In genomic region chr2:236568068-236568921, GRCh38 we compare ENCODE assay signal across 9 cellular contexts. TPM values are rescaled to one million over a fixed set of nuclear protein-coding genes. Genes with fewer than 3 reads are reported as not detected.
A peak's percentile ranks its signal among the peaks of the same experiment; 100 is the strongest.
DNase-seq lines count a peak whose midpoint lies in the region; ATAC-seq lines count a peak whose summit lies in the region.
"Had no signal": no experiment of that assay in that cellular context is flagged by ENCODE, and none has a peak within 500 bp of the region (broad histone marks: within the 10 kb centered on the region; RNA-seq: fewer than 3 reads in every experiment).

No MANE protein-coding gene starts in this region.

- peak; percentile 36 for ATAC-seq in activated CD4-positive, alpha-beta T cell treated with anti-CD3 and anti-CD28 coated beads for 36 hours
- ATAC-seq in HG03521 (IDR thresholded peaks at IDR 0.05; ENCODE audit: unreplicated experiment), result peak; percentile 35
- ATAC-seq in left cardiac atrium, result peak; percentile 48 to 59

- no peaks in the 10 kb centered on the region for H3K27me3 ChIP-seq in rectal smooth muscle tissue (ENCODE audit: control insufficient read depth, insufficient read depth, low read length)

- H3K27ac Mint-ChIP-seq in activated CD4-positive, alpha-beta T cell treated with anti-CD3 and anti-CD28 coated beads for 36 hours, result peak overlapping the region; percentile 65
- no peak overlapping the region for H3K27ac Mint-ChIP-seq in activated naive CD4-positive, alpha-beta T cell treated with anti-CD3 and anti-CD28 coated beads for 36 hours

- H3K36me3 Mint-ChIP-seq in activated CD4-positive, alpha-beta T cell treated with anti-CD3 and anti-CD28 coated beads for 36 hours (ENCODE audit: low read depth), result no peaks in the 10 kb centered on the region
- peaks cover 3% of the 10 kb centered on the region for H3K36me3 Mint-ChIP-seq in activated naive CD4-positive, alpha-beta T cell treated with anti-CD3 and anti-CD28 coated beads for 36 hours (ENCODE audit: low read depth)

- peak overlapping the region; percentile 34 for H3K9ac ChIP-seq in rectal smooth muscle tissue (ENCODE audit: low read length)

- H3K4me1 ChIP-seq in rectal smooth muscle tissue (ENCODE audit: control insufficient read depth, insufficient read depth, low read length), result peaks cover 12% of the 10 kb centered on the region

- DNase-seq in activated CD4-positive, alpha-beta T cell treated with anti-CD3 and anti-CD28 coated beads for 36 hours, result peak; percentile 65
- no peak for DNase-seq in activated CD4-positive, alpha-beta T cell treated with anti-CD3 and anti-CD28 coated beads, Interleukin-2, amount 50 U/mL, for 4 hours
- DNase-seq in activated naive CD4-positive, alpha-beta T cell treated with anti-CD3 and anti-CD28 coated beads for 36 hours, result peak; percentile 52
- DNase-seq in left cardiac atrium, result peak; percentile 63
- no peak for DNase-seq in A172 (ENCODE audit: low spot score)
- DNase-seq in HCEC 1CT, result no peak

- H3K36me3 ChIP-seq in rectal smooth muscle tissue (ENCODE audit: control insufficient read depth, insufficient read depth, low read length), result no peaks in the 10 kb centered on the region

- H3K4me3 Mint-ChIP-seq in activated CD4-positive, alpha-beta T cell treated with anti-CD3 and anti-CD28 coated beads for 36 hours, result peak overlapping the region; percentile 74
- H3K4me3 Mint-ChIP-seq in activated naive CD4-positive, alpha-beta T cell treated with anti-CD3 and anti-CD28 coated beads for 36 hours, result peak overlapping the region; percentile 63

- CTCF ChIA-PET in activated CD4-positive, alpha-beta T cell treated with anti-CD3 and anti-CD28 coated beads for 36 hours (lab: Charles Lee), result interaction anchor here (0.7 to 6.7 kb wide), 13 partner anchors 9 to 215 kb away, joined by 3 to 114 read pairs (median 5); no protein-coding TSS in a partner anchor
- CTCF ChIA-PET in activated naive CD4-positive, alpha-beta T cell treated with anti-CD3 and anti-CD28 coated beads for 36 hours (lab: Charles Lee), result interaction anchor here (0.7 to 7.7 kb wide), 12 partner anchors 9 to 220 kb away, joined by 3 to 172 read pairs (median 4); no protein-coding TSS in a partner anchor

- peak overlapping the region; percentile 66 for H3K4me3 ChIP-seq in rectal smooth muscle tissue (ENCODE audit: low read length)

- H3K27me3 Mint-ChIP-seq in activated CD4-positive, alpha-beta T cell treated with anti-CD3 and anti-CD28 coated beads for 36 hours, result no peaks in the 10 kb centered on the region
- H3K27me3 Mint-ChIP-seq in activated naive CD4-positive, alpha-beta T cell treated with anti-CD3 and anti-CD28 coated beads for 36 hours (ENCODE audit: low read depth), result no peaks in the 10 kb centered on the region

- POLR2A ChIA-PET in activated CD4-positive, alpha-beta T cell treated with anti-CD3 and anti-CD28 coated beads for 36 hours (lab: Charles Lee), result no interaction called here

- no peaks in the 10 kb centered on the region for H3K9me3 Mint-ChIP-seq in activated CD4-positive, alpha-beta T cell treated with anti-CD3 and anti-CD28 coated beads for 36 hours (ENCODE audit: low read depth)
- no peaks in the 10 kb centered on the region for H3K9me3 Mint-ChIP-seq in activated naive CD4-positive, alpha-beta T cell treated with anti-CD3 and anti-CD28 coated beads for 36 hours

- H3K27ac ChIP-seq in rectal smooth muscle tissue (ENCODE audit: low read depth, low read length), result peak overlapping the region; percentile 78
- H3K27ac ChIP-seq: C4-2B had no signal

- intact Hi-C loops in activated CD4-positive, alpha-beta T cell treated with anti-CD3 and anti-CD28 coated beads for 36 hours (cut with DNase I, micrococcal nuclease), result loop anchor here (2.0 to 5.0 kb wide), 3 partner anchors 29 to 504 kb away; no protein-coding TSS in a partner anchor
- intact Hi-C loops in activated naive CD4-positive, alpha-beta T cell treated with anti-CD3 and anti-CD28 coated beads for 36 hours (cut with micrococcal nuclease), result loop anchor here (1.0 to 5.0 kb wide), 3 partner anchors 9 to 801 kb away; no protein-coding TSS in a partner anchor
- intact Hi-C loops in left cardiac atrium (cut with DNase I), result loop anchor here in 1 of 2 donors (10.0 kb wide), 1 partner anchor 167 kb away; no protein-coding TSS in a partner anchor

- peaks cover 17% of the 10 kb centered on the region for H3K4me1 Mint-ChIP-seq in activated CD4-positive, alpha-beta T cell treated with anti-CD3 and anti-CD28 coated beads for 36 hours
- peaks cover 13% of the 10 kb centered on the region for H3K4me1 Mint-ChIP-seq in activated naive CD4-positive, alpha-beta T cell treated with anti-CD3 and anti-CD28 coated beads for 36 hours (ENCODE audit: low read depth)

RNA-seq across cellular contexts. Expression of gene ACKR3, which starts 1.3 kb away (rescaled TPM):
- total RNA-seq in activated CD4-positive, alpha-beta T cell treated with anti-CD3 and anti-CD28 coated beads for 36 hours, result 1 to 10 TPM; 1.2 to 2.4 TPM
- under 1 TPM; 0.45 to 0.49 TPM for total RNA-seq in activated naive CD4-positive, alpha-beta T cell treated with anti-CD3 and anti-CD28 coated beads for 36 hours
- total RNA-seq in left cardiac atrium, result 10 to 100 TPM; 27.4 to 46.4 TPM
- 1.3 and 1.7 TPM in 2 replicates for total RNA-seq in A172 (2014; rRNA removed; shearing (Covaris generic))

Comparison
In these comparisons a context has a peak if more than half of its experiments do, and no peak if none do; other contexts are left out.
1. DNase-seq: peak in activated CD4-positive, alpha-beta T cell treated with anti-CD3 and anti-CD28 coated beads for 36 hours (single experiment), activated naive CD4-positive, alpha-beta T cell treated with anti-CD3 and anti-CD28 coated beads for 36 hours (single experiment) and left cardiac atrium (single experiment); none in activated CD4-positive, alpha-beta T cell treated with anti-CD3 and anti-CD28 coated beads, Interleukin-2, amount 50 U/mL, for 4 hours (0 of 2), A172 (single experiment) and HCEC 1CT (single experiment).
2. RNA of gene ACKR3, which starts 1.3 kb away (total RNA-seq): 27.4 to 46.4 TPM in left cardiac atrium; 1.2 to 2.4 TPM in activated CD4-positive, alpha-beta T cell treated with anti-CD3 and anti-CD28 coated beads for 36 hours, 1.3 to 1.7 TPM in A172 and 0.45 to 0.49 TPM in activated naive CD4-positive, alpha-beta T cell treated with anti-CD3 and anti-CD28 coated beads for 36 hours; every median in the first group is over 4 times any median in the second.
3. Peak in every context shown above with its lines, with median percentiles within 50 percentile points of each other: ATAC-seq.